1 cellular context compared by ENCODE assay signal in the genomic region with DNA sequence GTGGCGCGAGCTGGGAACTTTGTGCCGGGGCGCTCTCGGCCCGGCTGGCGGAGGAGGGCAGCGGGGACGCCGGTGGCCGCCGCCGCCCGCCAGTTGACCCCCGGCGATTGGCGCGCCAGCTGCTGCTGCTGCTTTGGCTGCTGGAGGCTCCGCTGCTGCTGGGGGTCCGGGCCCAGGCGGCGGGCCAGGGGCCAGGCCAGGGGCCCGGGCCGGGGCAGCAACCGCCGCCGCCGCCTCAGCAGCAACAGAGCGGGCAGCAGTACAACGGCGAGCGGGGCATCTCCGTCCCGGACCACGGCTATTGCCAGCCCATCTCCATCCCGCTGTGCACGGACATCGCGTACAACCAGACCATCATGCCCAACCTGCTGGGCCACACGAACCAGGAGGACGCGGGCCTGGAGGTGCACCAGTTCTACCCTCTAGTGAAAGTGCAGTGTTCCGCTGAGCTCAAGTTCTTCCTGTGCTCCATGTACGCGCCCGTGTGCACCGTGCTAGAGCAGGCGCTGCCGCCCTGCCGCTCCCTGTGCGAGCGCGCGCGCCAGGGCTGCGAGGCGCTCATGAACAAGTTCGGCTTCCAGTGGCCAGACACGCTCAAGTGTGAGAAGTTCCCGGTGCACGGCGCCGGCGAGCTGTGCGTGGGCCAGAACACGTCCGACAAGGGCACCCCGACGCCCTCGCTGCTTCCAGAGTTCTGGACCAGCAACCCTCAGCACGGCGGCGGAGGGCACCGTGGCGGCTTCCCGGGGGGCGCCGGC.
TF ChIP-seq lines count a peak whose summit lies in the region.

No MANE protein-coding gene starts in this region.

TF ChIP-seq in liver, 16 proteins besides CTCF, POLR2A, EP300 and RAD21 (continued from another document):
- TF ChIP-seq, protein P1, sequence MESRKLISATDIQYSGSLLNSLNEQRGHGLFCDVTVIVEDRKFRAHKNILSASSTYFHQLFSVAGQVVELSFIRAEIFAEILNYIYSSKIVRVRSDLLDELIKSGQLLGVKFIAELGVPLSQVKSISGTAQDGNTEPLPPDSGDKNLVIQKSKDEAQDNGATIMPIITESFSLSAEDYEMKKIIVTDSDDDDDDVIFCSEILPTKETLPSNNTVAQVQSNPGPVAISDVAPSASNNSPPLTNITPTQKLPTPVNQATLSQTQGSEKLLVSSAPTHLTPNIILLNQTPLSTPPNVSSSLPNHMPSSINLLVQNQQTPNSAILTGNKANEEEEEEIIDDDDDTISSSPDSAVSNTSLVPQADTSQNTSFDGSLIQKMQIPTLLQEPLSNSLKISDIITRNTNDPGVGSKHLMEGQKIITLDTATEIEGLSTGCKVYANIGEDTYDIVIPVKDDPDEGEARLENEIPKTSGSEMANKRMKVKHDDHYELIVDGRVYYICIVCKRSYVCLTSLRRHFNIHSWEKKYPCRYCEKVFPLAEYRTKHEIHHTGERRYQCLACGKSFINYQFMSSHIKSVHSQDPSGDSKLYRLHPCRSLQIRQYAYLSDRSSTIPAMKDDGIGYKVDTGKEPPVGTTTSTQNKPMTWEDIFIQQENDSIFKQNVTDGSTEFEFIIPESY (IDR thresholded peaks at IDR 0.05), result no peak
- TF ChIP-seq JUND (IDR thresholded peaks at IDR 0.05), result no peak
- no peak for TF ChIP-seq SP1 (IDR thresholded peaks at IDR 0.05)
- TF ChIP-seq, protein P2, sequence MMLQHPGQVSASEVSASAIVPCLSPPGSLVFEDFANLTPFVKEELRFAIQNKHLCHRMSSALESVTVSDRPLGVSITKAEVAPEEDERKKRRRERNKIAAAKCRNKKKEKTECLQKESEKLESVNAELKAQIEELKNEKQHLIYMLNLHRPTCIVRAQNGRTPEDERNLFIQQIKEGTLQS (IDR thresholded peaks at IDR 0.05), result no peak
- no peak for TF ChIP-seq FOXA2 (IDR thresholded peaks at IDR 0.05)
- TF ChIP-seq EGR1 (IDR thresholded peaks at IDR 0.05; ENCODE audit: low read depth in 2 of 2), result no peak
- TF ChIP-seq, protein P3, sequence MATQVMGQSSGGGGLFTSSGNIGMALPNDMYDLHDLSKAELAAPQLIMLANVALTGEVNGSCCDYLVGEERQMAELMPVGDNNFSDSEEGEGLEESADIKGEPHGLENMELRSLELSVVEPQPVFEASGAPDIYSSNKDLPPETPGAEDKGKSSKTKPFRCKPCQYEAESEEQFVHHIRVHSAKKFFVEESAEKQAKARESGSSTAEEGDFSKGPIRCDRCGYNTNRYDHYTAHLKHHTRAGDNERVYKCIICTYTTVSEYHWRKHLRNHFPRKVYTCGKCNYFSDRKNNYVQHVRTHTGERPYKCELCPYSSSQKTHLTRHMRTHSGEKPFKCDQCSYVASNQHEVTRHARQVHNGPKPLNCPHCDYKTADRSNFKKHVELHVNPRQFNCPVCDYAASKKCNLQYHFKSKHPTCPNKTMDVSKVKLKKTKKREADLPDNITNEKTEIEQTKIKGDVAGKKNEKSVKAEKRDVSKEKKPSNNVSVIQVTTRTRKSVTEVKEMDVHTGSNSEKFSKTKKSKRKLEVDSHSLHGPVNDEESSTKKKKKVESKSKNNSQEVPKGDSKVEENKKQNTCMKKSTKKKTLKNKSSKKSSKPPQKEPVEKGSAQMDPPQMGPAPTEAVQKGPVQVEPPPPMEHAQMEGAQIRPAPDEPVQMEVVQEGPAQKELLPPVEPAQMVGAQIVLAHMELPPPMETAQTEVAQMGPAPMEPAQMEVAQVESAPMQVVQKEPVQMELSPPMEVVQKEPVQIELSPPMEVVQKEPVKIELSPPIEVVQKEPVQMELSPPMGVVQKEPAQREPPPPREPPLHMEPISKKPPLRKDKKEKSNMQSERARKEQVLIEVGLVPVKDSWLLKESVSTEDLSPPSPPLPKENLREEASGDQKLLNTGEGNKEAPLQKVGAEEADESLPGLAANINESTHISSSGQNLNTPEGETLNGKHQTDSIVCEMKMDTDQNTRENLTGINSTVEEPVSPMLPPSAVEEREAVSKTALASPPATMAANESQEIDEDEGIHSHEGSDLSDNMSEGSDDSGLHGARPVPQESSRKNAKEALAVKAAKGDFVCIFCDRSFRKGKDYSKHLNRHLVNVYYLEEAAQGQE (IDR thresholded peaks at IDR 0.05), result no peak
- no peak for TF ChIP-seq TAF1 (conservative IDR thresholded peaks at IDR 0.05)
- no peak for TF ChIP-seq NR2F2 (IDR thresholded peaks at IDR 0.05)
